In the genomic region with DNA sequence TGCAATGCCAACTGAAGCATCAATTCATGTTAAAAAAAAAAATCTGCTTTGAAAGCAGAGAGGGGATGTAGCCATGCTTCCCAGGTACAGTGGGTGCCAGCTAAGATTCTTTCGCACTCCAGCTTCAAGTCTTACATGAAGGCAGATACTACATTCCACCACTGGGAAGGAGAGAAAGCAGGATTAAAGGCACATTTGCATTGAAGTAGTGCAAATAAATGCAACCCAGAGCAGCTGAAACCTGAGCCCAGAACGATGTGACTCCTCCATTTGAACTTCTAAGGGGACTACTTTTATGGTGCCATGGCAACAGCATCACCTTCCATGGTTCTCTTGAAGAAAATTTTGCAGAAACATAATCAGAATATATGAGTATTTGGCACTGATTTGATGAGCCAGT, we compare ENCODE assay signal across 1 cellular context.
TF ChIP-seq lines count a peak whose summit lies in the region.

No MANE protein-coding gene starts in this region.

TF ChIP-seq in GM23338, 12 proteins besides CTCF, POLR2A, EP300 and RAD21 (continued from another document):
- TF ChIP-seq, protein P1, sequence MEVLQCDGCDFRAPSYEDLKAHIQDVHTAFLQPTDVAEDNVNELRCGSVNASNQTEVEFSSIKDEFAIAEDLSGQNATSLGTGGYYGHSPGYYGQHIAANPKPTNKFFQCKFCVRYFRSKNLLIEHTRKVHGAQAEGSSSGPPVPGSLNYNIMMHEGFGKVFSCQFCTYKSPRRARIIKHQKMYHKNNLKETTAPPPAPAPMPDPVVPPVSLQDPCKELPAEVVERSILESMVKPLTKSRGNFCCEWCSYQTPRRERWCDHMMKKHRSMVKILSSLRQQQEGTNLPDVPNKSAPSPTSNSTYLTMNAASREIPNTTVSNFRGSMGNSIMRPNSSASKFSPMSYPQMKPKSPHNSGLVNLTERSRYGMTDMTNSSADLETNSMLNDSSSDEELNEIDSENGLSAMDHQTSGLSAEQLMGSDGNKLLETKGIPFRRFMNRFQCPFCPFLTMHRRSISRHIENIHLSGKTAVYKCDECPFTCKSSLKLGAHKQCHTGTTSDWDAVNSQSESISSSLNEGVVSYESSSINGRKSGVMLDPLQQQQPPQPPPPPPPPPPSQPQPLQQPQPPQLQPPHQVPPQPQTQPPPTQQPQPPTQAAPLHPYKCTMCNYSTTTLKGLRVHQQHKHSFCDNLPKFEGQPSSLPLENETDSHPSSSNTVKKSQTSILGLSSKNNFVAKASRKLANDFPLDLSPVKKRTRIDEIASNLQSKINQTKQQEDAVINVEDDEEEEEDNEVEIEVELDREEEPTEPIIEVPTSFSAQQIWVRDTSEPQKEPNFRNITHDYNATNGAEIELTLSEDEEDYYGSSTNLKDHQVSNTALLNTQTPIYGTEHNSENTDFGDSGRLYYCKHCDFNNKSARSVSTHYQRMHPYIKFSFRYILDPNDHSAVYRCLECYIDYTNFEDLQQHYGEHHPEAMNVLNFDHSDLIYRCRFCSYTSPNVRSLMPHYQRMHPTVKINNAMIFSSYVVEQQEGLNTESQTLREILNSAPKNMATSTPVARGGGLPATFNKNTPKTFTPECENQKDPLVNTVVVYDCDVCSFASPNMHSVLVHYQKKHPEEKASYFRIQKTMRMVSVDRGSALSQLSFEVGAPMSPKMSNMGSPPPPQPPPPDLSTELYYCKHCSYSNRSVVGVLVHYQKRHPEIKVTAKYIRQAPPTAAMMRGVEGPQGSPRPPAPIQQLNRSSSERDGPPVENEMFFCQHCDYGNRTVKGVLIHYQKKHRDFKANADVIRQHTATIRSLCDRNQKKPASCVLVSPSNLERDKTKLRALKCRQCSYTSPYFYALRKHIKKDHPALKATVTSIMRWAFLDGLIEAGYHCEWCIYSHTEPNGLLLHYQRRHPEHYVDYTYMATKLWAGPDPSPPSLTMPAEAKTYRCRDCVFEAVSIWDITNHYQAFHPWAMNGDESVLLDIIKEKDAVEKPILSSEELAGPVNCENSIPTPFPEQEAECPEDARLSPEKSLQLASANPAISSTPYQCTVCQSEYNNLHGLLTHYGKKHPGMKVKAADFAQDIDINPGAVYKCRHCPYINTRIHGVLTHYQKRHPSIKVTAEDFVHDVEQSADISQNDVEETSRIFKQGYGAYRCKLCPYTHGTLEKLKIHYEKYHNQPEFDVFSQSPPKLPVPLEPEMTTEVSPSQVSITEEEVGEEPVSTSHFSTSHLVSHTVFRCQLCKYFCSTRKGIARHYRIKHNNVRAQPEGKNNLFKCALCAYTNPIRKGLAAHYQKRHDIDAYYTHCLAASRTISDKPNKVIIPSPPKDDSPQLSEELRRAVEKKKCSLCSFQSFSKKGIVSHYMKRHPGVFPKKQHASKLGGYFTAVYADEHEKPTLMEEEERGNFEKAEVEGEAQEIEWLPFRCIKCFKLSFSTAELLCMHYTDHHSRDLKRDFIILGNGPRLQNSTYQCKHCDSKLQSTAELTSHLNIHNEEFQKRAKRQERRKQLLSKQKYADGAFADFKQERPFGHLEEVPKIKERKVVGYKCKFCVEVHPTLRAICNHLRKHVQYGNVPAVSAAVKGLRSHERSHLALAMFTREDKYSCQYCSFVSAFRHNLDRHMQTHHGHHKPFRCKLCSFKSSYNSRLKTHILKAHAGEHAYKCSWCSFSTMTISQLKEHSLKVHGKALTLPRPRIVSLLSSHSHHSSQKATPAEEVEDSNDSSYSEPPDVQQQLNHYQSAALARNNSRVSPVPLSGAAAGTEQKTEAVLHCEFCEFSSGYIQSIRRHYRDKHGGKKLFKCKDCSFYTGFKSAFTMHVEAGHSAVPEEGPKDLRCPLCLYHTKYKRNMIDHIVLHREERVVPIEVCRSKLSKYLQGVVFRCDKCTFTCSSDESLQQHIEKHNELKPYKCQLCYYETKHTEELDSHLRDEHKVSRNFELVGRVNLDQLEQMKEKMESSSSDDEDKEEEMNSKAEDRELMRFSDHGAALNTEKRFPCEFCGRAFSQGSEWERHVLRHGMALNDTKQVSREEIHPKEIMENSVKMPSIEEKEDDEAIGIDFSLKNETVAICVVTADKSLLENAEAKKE (CRISPR knock-in tag; IDR thresholded peaks at IDR 0.05) = no peak
- TF ChIP-seq STAT1 (IDR thresholded peaks at IDR 0.05; ENCODE audit: unreplicated experiment) = no peak
